Comparison of ENCODE assay signal across 1 cellular context in genomic region chr6:53829698-53830221, GRCh38.
TF ChIP-seq lines count a peak whose summit lies in the region.

No MANE protein-coding gene starts in this region.

TF ChIP-seq in HepG2, 621 proteins besides CTCF, POLR2A, EP300 and RAD21 (continued from another document and continues in another):
- peak; percentile 56; the same call in 1 of the 2 replicates for TF ChIP-seq PRDM15 (CRISPR knock-in tag; IDR thresholded peaks at IDR 0.05)
- no peak for TF ChIP-seq FOSL1 (CRISPR knock-in tag; IDR thresholded peaks at IDR 0.05; ENCODE audit: borderline replicate concordance)
- TF ChIP-seq POLR2AphosphoS5 (IDR thresholded peaks at IDR 0.05; ENCODE audit: low read depth, low read length) = no peak
- TF ChIP-seq ZNF296 (CRISPR knock-in tag; conservative IDR thresholded peaks at IDR 0.05) = no peak
- TF ChIP-seq SATB2 (CRISPR knock-in tag; IDR thresholded peaks at IDR 0.05) = no peak
- TF ChIP-seq FOXM1 (CRISPR knock-in tag; IDR thresholded peaks at IDR 0.05) = no peak
- no peak for TF ChIP-seq ZNF564 (CRISPR knock-in tag; IDR thresholded peaks at IDR 0.05)
- no peak for TF ChIP-seq SYNCRIP (IDR thresholded peaks at IDR 0.05; ENCODE audit: insufficient read depth, low read depth, low read length)
- TF ChIP-seq ZNF607 (CRISPR knock-in tag; IDR thresholded peaks at IDR 0.05; ENCODE audit: borderline replicate concordance) = no peak
- peak; percentile 70; the same call in 1 of the 2 replicates for TF ChIP-seq TFAP4 (IDR thresholded peaks at IDR 0.05; ENCODE audit: borderline replicate concordance, low read depth)
- no peak for TF ChIP-seq HMGA1 (CRISPR knock-in tag; conservative IDR thresholded peaks at IDR 0.05)
- TF ChIP-seq TSC22D2 (CRISPR knock-in tag; IDR thresholded peaks at IDR 0.05; ENCODE audit: borderline replicate concordance) = no peak
- no peak for TF ChIP-seq HMG20A (CRISPR knock-in tag; IDR thresholded peaks at IDR 0.05; ENCODE audit: borderline replicate concordance)
- no peak for TF ChIP-seq RFXANK (CRISPR knock-in tag; IDR thresholded peaks at IDR 0.05)
- TF ChIP-seq GRHL1 (CRISPR knock-in tag; conservative IDR thresholded peaks at IDR 0.05) = no peak
- TF ChIP-seq NBN (conservative IDR thresholded peaks at IDR 0.05) = no peak
- TF ChIP-seq DNMT1 (CRISPR knock-in tag; IDR thresholded peaks at IDR 0.05) = no peak
- TF ChIP-seq TRIM24 (CRISPR knock-in tag; IDR thresholded peaks at IDR 0.05) = no peak
- no peak for TF ChIP-seq ZNF10 (CRISPR knock-in tag; IDR thresholded peaks at IDR 0.05; ENCODE audit: borderline replicate concordance, low read depth)
- no peak for TF ChIP-seq ZNF414 (CRISPR knock-in tag; IDR thresholded peaks at IDR 0.05)
- no peak for TF ChIP-seq ATF3 (CRISPR knock-in tag; IDR thresholded peaks at IDR 0.05)
- no peak for TF ChIP-seq MTA3 (CRISPR knock-in tag; IDR thresholded peaks at IDR 0.05)
- peak; percentile 35; the same call in 1 of the 2 replicates for TF ChIP-seq KMT2A (CRISPR knock-in tag; IDR thresholded peaks at IDR 0.05)
- TF ChIP-seq GABPB1 (CRISPR knock-in tag; IDR thresholded peaks at IDR 0.05) = no peak
- TF ChIP-seq ZNF547 (CRISPR knock-in tag; IDR thresholded peaks at IDR 0.05) = no peak
- TF ChIP-seq CCDC6 (CRISPR knock-in tag; IDR thresholded peaks at IDR 0.05) = no peak
- TF ChIP-seq HNRNPK (IDR thresholded peaks at IDR 0.05; ENCODE audit: low read depth, low read length, poor library complexity, severe bottlenecking) = no peak
- TF ChIP-seq TEAD3 (CRISPR knock-in tag; optimal IDR thresholded peaks at IDR 0.05; ENCODE audit: borderline replicate concordance) = peak; percentile 92
- no peak for TF ChIP-seq PRPF4 (IDR thresholded peaks at IDR 0.05; ENCODE audit: low read depth, low read length, poor library complexity, severe bottlenecking)
- no peak for TF ChIP-seq ZFP36 (IDR thresholded peaks at IDR 0.05; ENCODE audit: borderline replicate concordance, low read depth, low read length, partially characterized antibody)
- TF ChIP-seq ZNF546 (CRISPR knock-in tag; conservative IDR thresholded peaks at IDR 0.05) = no peak
- no peak for TF ChIP-seq HOXA9 (CRISPR knock-in tag; IDR thresholded peaks at IDR 0.05; ENCODE audit: borderline replicate concordance)
- peak; percentile 38; the same call in 1 of the 2 replicates for TF ChIP-seq ZNF644 (CRISPR knock-in tag; IDR thresholded peaks at IDR 0.05; ENCODE audit: low read depth)
- no peak for TF ChIP-seq CC2D1A (CRISPR knock-in tag; IDR thresholded peaks at IDR 0.05)
- no peak for TF ChIP-seq ZNF646 (CRISPR knock-in tag; IDR thresholded peaks at IDR 0.05)
- peak; percentile 54; the same call in 1 of the 2 replicates for TF ChIP-seq ELF1 (CRISPR knock-in tag; IDR thresholded peaks at IDR 0.05)
- no peak for TF ChIP-seq ZSCAN31 (CRISPR knock-in tag; IDR thresholded peaks at IDR 0.05; ENCODE audit: low read depth)
- TF ChIP-seq ZNF563 (CRISPR knock-in tag; IDR thresholded peaks at IDR 0.05) = no peak
- no peak for TF ChIP-seq ARHGAP35 (CRISPR knock-in tag; IDR thresholded peaks at IDR 0.05; ENCODE audit: borderline replicate concordance)
- no peak for TF ChIP-seq DPF2 (CRISPR knock-in tag; IDR thresholded peaks at IDR 0.05; ENCODE audit: borderline replicate concordance, low read depth)
- peak; percentile 40; the same call in 1 of the 2 replicates for TF ChIP-seq ZNF292 (CRISPR knock-in tag; IDR thresholded peaks at IDR 0.05; ENCODE audit: borderline replicate concordance, low read depth)
- no peak for TF ChIP-seq KLF12 (CRISPR knock-in tag; IDR thresholded peaks at IDR 0.05; ENCODE audit: borderline replicate concordance)
- no peak for TF ChIP-seq MLXIP (CRISPR knock-in tag; IDR thresholded peaks at IDR 0.05; ENCODE audit: borderline replicate concordance)
- TF ChIP-seq ZBTB7B (CRISPR knock-in tag; IDR thresholded peaks at IDR 0.05) = no peak
- TF ChIP-seq CBX2 (IDR thresholded peaks at IDR 0.05; ENCODE audit: low read depth, low read length) = no peak
- TF ChIP-seq CBX2 (CRISPR knock-in tag; IDR thresholded peaks at IDR 0.05; ENCODE audit: low read depth) = no peak
- TF ChIP-seq PPARG (CRISPR knock-in tag; conservative IDR thresholded peaks at IDR 0.05) = peak; percentile 20; the same call in 1 of the 2 replicates
- peak; percentile 55 for TF ChIP-seq POGZ (CRISPR knock-in tag; IDR thresholded peaks at IDR 0.05)
- TF ChIP-seq MXD1 (CRISPR knock-in tag; IDR thresholded peaks at IDR 0.05) = no peak
- TF ChIP-seq ZUFSP (CRISPR knock-in tag; IDR thresholded peaks at IDR 0.05; ENCODE audit: borderline replicate concordance) = no peak
